In genomic region chr7:5309146-5309545, GRCh38 we compare ENCODE assay signal across 2 cellular contexts.
A peak's percentile ranks its signal among the peaks of the same experiment; 100 is the strongest.
TF ChIP-seq lines count a peak whose summit lies in the region.

No MANE protein-coding gene starts in this region.

TF ChIP-seq in HepG2, 621 proteins besides CTCF, POLR2A, EP300 and RAD21:
- TF ChIP-seq AGO2 (optimal IDR thresholded peaks at IDR 0.05; ENCODE audit: low read depth, low read length) = peak; percentile 74
- TF ChIP-seq, protein P1, sequence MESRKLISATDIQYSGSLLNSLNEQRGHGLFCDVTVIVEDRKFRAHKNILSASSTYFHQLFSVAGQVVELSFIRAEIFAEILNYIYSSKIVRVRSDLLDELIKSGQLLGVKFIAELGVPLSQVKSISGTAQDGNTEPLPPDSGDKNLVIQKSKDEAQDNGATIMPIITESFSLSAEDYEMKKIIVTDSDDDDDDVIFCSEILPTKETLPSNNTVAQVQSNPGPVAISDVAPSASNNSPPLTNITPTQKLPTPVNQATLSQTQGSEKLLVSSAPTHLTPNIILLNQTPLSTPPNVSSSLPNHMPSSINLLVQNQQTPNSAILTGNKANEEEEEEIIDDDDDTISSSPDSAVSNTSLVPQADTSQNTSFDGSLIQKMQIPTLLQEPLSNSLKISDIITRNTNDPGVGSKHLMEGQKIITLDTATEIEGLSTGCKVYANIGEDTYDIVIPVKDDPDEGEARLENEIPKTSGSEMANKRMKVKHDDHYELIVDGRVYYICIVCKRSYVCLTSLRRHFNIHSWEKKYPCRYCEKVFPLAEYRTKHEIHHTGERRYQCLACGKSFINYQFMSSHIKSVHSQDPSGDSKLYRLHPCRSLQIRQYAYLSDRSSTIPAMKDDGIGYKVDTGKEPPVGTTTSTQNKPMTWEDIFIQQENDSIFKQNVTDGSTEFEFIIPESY (CRISPR knock-in tag; IDR thresholded peaks at IDR 0.05) = no peak
- TF ChIP-seq ZNF543 (CRISPR knock-in tag; IDR thresholded peaks at IDR 0.05) = no peak
- no peak for TF ChIP-seq SATB2 (CRISPR knock-in tag; IDR thresholded peaks at IDR 0.05)
- TF ChIP-seq, protein P2, sequence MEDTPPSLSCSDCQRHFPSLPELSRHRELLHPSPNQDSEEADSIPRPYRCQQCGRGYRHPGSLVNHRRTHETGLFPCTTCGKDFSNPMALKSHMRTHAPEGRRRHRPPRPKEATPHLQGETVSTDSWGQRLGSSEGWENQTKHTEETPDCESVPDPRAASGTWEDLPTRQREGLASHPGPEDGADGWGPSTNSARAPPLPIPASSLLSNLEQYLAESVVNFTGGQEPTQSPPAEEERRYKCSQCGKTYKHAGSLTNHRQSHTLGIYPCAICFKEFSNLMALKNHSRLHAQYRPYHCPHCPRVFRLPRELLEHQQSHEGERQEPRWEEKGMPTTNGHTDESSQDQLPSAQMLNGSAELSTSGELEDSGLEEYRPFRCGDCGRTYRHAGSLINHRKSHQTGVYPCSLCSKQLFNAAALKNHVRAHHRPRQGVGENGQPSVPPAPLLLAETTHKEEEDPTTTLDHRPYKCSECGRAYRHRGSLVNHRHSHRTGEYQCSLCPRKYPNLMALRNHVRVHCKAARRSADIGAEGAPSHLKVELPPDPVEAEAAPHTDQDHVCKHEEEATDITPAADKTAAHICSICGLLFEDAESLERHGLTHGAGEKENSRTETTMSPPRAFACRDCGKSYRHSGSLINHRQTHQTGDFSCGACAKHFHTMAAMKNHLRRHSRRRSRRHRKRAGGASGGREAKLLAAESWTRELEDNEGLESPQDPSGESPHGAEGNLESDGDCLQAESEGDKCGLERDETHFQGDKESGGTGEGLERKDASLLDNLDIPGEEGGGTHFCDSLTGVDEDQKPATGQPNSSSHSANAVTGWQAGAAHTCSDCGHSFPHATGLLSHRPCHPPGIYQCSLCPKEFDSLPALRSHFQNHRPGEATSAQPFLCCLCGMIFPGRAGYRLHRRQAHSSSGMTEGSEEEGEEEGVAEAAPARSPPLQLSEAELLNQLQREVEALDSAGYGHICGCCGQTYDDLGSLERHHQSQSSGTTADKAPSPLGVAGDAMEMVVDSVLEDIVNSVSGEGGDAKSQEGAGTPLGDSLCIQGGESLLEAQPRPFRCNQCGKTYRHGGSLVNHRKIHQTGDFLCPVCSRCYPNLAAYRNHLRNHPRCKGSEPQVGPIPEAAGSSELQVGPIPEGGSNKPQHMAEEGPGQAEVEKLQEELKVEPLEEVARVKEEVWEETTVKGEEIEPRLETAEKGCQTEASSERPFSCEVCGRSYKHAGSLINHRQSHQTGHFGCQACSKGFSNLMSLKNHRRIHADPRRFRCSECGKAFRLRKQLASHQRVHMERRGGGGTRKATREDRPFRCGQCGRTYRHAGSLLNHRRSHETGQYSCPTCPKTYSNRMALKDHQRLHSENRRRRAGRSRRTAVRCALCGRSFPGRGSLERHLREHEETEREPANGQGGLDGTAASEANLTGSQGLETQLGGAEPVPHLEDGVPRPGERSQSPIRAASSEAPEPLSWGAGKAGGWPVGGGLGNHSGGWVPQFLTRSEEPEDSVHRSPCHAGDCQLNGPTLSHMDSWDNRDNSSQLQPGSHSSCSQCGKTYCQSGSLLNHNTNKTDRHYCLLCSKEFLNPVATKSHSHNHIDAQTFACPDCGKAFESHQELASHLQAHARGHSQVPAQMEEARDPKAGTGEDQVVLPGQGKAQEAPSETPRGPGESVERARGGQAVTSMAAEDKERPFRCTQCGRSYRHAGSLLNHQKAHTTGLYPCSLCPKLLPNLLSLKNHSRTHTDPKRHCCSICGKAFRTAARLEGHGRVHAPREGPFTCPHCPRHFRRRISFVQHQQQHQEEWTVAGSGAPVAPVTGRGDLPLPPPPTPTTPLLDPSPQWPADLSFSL (CRISPR knock-in tag; IDR thresholded peaks at IDR 0.05) = no peak
- no peak for TF ChIP-seq ISX (CRISPR knock-in tag; conservative IDR thresholded peaks at IDR 0.05)
- no peak for TF ChIP-seq ZNF263 (CRISPR knock-in tag; IDR thresholded peaks at IDR 0.05)
- no peak for TF ChIP-seq ZNF101 (CRISPR knock-in tag; IDR thresholded peaks at IDR 0.05; ENCODE audit: borderline replicate concordance, low read depth)
- TF ChIP-seq, protein P3, sequence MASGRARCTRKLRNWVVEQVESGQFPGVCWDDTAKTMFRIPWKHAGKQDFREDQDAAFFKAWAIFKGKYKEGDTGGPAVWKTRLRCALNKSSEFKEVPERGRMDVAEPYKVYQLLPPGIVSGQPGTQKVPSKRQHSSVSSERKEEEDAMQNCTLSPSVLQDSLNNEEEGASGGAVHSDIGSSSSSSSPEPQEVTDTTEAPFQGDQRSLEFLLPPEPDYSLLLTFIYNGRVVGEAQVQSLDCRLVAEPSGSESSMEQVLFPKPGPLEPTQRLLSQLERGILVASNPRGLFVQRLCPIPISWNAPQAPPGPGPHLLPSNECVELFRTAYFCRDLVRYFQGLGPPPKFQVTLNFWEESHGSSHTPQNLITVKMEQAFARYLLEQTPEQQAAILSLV (CRISPR knock-in tag; IDR thresholded peaks at IDR 0.05; ENCODE audit: borderline replicate concordance) = no peak
- no peak for TF ChIP-seq ZNF619 (CRISPR knock-in tag; IDR thresholded peaks at IDR 0.05)
- peak; percentile 14 for TF ChIP-seq RBM22 (optimal IDR thresholded peaks at IDR 0.05; ENCODE audit: low read length)
- TF ChIP-seq IKZF4 (CRISPR knock-in tag; IDR thresholded peaks at IDR 0.05; ENCODE audit: borderline replicate concordance, low read depth, not compliant biosample characterization) = no peak
- no peak for TF ChIP-seq TOPORS (CRISPR knock-in tag; IDR thresholded peaks at IDR 0.05)
- TF ChIP-seq, protein P4, sequence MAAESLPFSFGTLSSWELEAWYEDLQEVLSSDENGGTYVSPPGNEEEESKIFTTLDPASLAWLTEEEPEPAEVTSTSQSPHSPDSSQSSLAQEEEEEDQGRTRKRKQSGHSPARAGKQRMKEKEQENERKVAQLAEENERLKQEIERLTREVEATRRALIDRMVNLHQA (CRISPR knock-in tag; IDR thresholded peaks at IDR 0.05) = no peak
- no peak for TF ChIP-seq BRF2 (CRISPR knock-in tag; IDR thresholded peaks at IDR 0.05)

TF ChIP-seq in K562, 482 proteins besides CTCF, POLR2A, EP300 and RAD21:
- TF ChIP-seq, protein P5, sequence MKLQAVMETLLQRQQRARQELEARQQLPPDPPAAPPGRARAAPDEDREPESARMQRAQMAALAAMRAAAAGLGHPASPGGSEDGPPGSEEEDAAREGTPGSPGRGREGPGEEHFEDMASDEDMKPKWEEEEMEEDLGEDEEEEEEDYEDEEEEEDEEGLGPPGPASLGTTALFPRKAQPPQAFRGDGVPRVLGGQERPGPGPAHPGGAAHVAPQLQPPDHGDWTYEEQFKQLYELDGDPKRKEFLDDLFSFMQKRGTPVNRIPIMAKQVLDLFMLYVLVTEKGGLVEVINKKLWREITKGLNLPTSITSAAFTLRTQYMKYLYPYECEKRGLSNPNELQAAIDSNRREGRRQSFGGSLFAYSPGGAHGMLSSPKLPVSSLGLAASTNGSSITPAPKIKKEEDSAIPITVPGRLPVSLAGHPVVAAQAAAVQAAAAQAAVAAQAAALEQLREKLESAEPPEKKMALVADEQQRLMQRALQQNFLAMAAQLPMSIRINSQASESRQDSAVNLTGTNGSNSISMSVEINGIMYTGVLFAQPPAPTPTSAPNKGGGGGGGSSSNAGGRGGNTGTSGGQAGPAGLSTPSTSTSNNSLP (IDR thresholded peaks at IDR 0.05; ENCODE audit: borderline replicate concordance, low read depth, low read length) = no peak
- TF ChIP-seq KLF16 (IDR thresholded peaks at IDR 0.05) (no peak), POLR2G (IDR thresholded peaks at IDR 0.05; ENCODE audit: low read depth, low read length) (0 out of 2 replicates have a peak, but pooled peaks have one; percentile 21)
